Comparison of ENCODE assay signal across 1 cellular context in genomic region chr22:28864878-28865596, GRCh38.
TF ChIP-seq lines count a peak whose summit lies in the region.

No MANE protein-coding gene starts in this region.

TF ChIP-seq in A549, 52 proteins besides CTCF, POLR2A, EP300 and RAD21 (continued from another document):
- no peak for TF ChIP-seq HES2 (IDR thresholded peaks at IDR 0.05)
